Comparison of ENCODE assay signal across 28 cellular contexts in the genomic region with DNA sequence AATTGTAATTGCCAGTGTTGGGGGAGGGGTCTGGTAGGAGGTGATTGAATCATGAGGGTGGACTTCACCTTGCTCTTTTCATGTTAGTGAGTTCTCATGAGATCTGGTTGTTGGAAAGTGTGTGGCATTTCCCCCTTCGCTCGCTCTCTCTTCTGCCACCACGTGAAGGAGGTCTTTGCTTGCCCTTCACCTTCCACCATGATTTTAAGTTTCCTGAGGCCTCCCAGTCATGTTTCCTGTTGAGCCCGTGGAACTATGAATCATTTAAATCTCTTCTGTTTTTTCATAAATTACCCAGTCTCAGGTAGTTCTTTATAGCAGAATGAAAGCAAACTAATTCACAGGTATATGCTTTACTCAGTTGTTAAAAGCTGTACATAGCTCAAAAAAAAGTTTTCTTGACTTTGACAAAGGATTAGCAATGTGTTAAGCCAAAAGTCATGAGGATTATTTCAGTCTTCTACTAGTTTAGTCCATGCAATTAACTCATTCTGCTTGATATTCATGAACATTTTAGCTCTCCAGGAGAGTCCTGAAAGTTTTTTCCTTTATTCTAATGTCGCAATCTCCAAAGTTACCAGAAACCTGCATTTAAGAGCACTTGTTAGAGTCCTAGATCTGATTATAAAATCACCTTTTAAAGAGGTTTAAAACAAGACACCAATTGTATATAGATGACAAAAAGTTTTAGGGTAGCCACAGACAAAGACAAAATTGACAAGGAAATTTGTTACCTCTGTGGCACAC.
"Had no signal": no experiment of that assay in that cellular context is flagged by ENCODE, and none has a peak within 500 bp of the region (broad histone marks: within the 10 kb centered on the region; RNA-seq: fewer than 3 reads in every experiment).

No MANE protein-coding gene starts in this region.

- H3K27me3 Mint-ChIP-seq: activated B cell treated with CpG ODN at 0.5 μM for 24 hours; activated CD4-positive, alpha-beta T cell treated with anti-CD3 and anti-CD28 coated beads, Interleukin-2, amount 10 ng/mL, durations not matched to agents 24 days and 14 days; activated naive CD8-positive, alpha-beta T cell treated with anti-CD3 and anti-CD28 coated beads for 36 hours; activated naive CD8-positive, alpha-beta T cell treated with anti-CD3 and anti-CD28 coated beads, Interleukin-2, amount 50 U/mL, for 24 hours; activated T-cell treated with anti-CD3 and anti-CD28 coated beads, Interleukin-2, amount 50 U/mL, for 24 hours had no signal

- H3K4me3 Mint-ChIP-seq: activated B cell treated with CpG ODN at 0.5 μM for 24 hours; activated CD4-positive, alpha-beta memory T cell treated with anti-CD3 and anti-CD28 coated beads, Interleukin-2, amount 10 ng/mL, durations not matched to agents 7 days and 5 days; activated CD4-positive, alpha-beta T cell treated with anti-CD3 and anti-CD28 coated beads, Interleukin-2, amount 10 ng/mL, durations not matched to agents 24 days and 14 days; activated naive CD4-positive, alpha-beta T cell treated with anti-CD3 and anti-CD28 coated beads, Interleukin-2, amount 10 ng/mL, durations not matched to agents 7 days and 5 days; activated naive CD8-positive, alpha-beta T cell treated with anti-CD3 and anti-CD28 coated beads for 36 hours; activated naive CD8-positive, alpha-beta T cell treated with anti-CD3 and anti-CD28 coated beads, Interleukin-2, amount 50 U/mL, for 24 hours; activated T-cell treated with anti-CD3 and anti-CD28 coated beads, Interleukin-2, amount 50 U/mL, for 24 hours; activated T-cell treated with anti-CD3 and anti-CD28 coated beads, Interleukin-2, amount 50 U/mL, for 72 hours; T-helper 17 cell; T-helper 2 cell treated with Interferon-gamma antibody and Interleukin-4, amounts not matched to agents 5 μg/mL and 100 μg/mL, for 36 hours had no signal

- H3K4me1 Mint-ChIP-seq: T-helper 17 cell had no signal

- H3K4me3 ChIP-seq: adrenal gland, body of pancreas had no signal

- H3K27ac Mint-ChIP-seq: activated B cell treated with CpG ODN at 0.5 μM for 24 hours; activated CD4-positive, alpha-beta memory T cell treated with anti-CD3 and anti-CD28 coated beads, Interleukin-2, amount 10 ng/mL, durations not matched to agents 7 days and 5 days; activated CD4-positive, alpha-beta T cell treated with anti-CD3 and anti-CD28 coated beads, Interleukin-2, amount 10 ng/mL, durations not matched to agents 24 days and 14 days; activated naive CD4-positive, alpha-beta T cell treated with anti-CD3 and anti-CD28 coated beads, Interleukin-2, amount 10 ng/mL, durations not matched to agents 7 days and 5 days; activated naive CD8-positive, alpha-beta T cell treated with anti-CD3 and anti-CD28 coated beads for 36 hours; activated naive CD8-positive, alpha-beta T cell treated with anti-CD3 and anti-CD28 coated beads, Interleukin-2, amount 50 U/mL, for 24 hours; activated T-cell treated with anti-CD3 and anti-CD28 coated beads, Interleukin-2, amount 50 U/mL, for 24 hours; activated T-cell treated with anti-CD3 and anti-CD28 coated beads, Interleukin-2, amount 50 U/mL, for 72 hours; T-helper 17 cell; T-helper 2 cell treated with Interferon-gamma antibody and Interleukin-4, amounts not matched to agents 5 μg/mL and 100 μg/mL, for 36 hours had no signal

- DNase-seq: activated B cell treated with CpG ODN at 0.5 μM for 24 hours; activated CD4-positive, alpha-beta memory T cell treated with anti-CD3 and anti-CD28 coated beads, Interleukin-2, amount 10 ng/mL, durations not matched to agents 7 days and 5 days; activated CD4-positive, alpha-beta T cell treated with anti-CD3 and anti-CD28 coated beads, Interleukin-2, amount 10 ng/mL, durations not matched to agents 24 days and 14 days; activated CD4-positive, alpha-beta T cell treated with anti-CD3 and anti-CD28 coated beads, Interleukin-2, amount 50 U/mL, for 4 hours; activated CD8-positive, alpha-beta memory T cell treated with anti-CD3 and anti-CD28 coated beads, Interleukin-2, amount 50 U/mL, for 48 hours; activated gamma-delta T cell; activated naive CD4-positive, alpha-beta T cell; activated naive CD4-positive, alpha-beta T cell treated with anti-CD3 and anti-CD28 coated beads, Interleukin-2, amount 10 ng/mL, durations not matched to agents 7 days and 5 days; activated naive CD8-positive, alpha-beta T cell treated with anti-CD3 and anti-CD28 coated beads for 36 hours; activated naive CD8-positive, alpha-beta T cell treated with anti-CD3 and anti-CD28 coated beads, Interleukin-2, amount 50 U/mL, for 24 hours; activated T-cell treated with anti-CD3 and anti-CD28 coated beads for 4 hours; activated T-cell treated with anti-CD3 and anti-CD28 coated beads, Interleukin-2, amount 50 U/mL, for 24 hours; activated T-cell treated with anti-CD3 and anti-CD28 coated beads, Interleukin-2, amount 50 U/mL, for 72 hours; adrenal gland; amygdala; aorta; body of pancreas; caudate nucleus; cortex of kidney; effector CD8-positive, alpha-beta T cell; foreskin fibroblast; hippocampal formation; T-helper 17 cell; T1000; WERI-Rb-1 had no signal

- H3K36me3 ChIP-seq: adrenal gland, WERI-Rb-1 had no signal

- H3K27ac ChIP-seq: adrenal gland, body of pancreas, WERI-Rb-1 had no signal

- ATAC-seq: activated CD4-positive, CD25-positive, alpha-beta regulatory T cell treated with anti-CD3 and anti-CD28 coated beads, Interleukin-2, amount 50 U/mL, for 24 hours; activated naive CD8-positive, alpha-beta T cell treated with anti-CD3 and anti-CD28 coated beads, Interleukin-2, amount 50 U/mL, for 24 hours; activated T-cell treated with anti-CD3 and anti-CD28 coated beads, Interleukin-2, amount 50 U/mL, for 72 hours; body of pancreas; esophagus mucosa; T-helper 17 cell had no signal

- H3K27me3 ChIP-seq: adrenal gland, body of pancreas had no signal

- H3K9me3 ChIP-seq: body of pancreas had no signal
